ENCODE assay signal across 8 cellular contexts in the genomic region with DNA sequence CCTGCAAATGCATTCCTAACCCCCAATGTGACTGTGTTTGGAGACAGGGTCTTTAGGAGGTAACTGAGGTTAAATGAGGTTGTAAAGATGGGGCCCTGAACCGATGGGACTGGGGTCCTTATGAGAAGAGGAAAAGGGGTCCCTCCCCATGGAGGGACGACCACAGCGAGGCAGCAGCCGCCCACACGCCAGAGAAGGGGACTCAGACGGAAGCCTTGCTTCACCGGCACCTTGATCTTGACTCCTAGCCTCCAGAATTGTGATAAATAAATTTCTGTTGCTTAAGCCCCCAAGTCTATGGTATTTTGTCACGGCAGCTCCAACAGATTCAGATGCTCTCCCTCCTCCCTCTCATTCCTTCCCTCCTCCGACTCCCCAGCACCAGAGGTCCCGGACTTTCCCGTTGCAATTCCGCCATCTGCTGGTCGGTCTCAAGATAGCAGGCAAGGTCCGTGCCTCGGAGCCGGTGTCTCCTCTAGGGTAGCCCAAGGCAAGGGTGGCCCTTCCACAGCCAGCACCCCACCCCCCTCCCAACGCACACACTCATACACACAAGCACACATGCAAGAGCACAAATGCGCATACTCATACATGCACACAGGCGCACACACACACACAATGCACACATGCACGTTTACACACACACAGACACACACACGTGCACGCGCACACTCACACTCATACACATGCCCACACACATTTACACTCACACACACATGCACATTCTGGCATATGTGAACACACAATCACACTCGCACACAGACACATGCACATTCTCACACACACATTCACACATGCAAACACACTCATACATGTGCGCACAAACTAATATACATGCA. TPM values are rescaled to one million over a fixed set of nuclear protein-coding genes. Genes with fewer than 3 reads are reported as not detected.
A peak's percentile ranks its signal among the peaks of the same experiment; 100 is the strongest.
DNase-seq lines count a peak whose midpoint lies in the region; ATAC-seq and TF ChIP-seq lines count a peak whose summit lies in the region.

No MANE protein-coding gene starts in this region.

- POLR2A ChIA-PET in CD4-positive, alpha-beta T cell (lab: Charles Lee), result no interaction called here

- H3K4me1 ChIP-seq in neutrophil (ENCODE audit: control insufficient read depth in 1 of 2, insufficient read depth in 1 of 2, low read depth in 1 of 2, low read length in 1 of 2) (no peaks in the 10 kb centered on the region), upper lobe of right lung (no peaks in the 10 kb centered on the region)

- no peak overlapping the region for H3K27ac Mint-ChIP-seq in CD4-positive, alpha-beta T cell

- no peaks in the 10 kb centered on the region for H3K36me3 ChIP-seq in neutrophil
- H3K36me3 ChIP-seq in upper lobe of right lung, result no peaks in the 10 kb centered on the region

- DNase-seq in CD4-positive, alpha-beta T cell, result peak in 9 of 10 experiments; percentile 9 to 54 (median 16)
- DNase-seq in NCI-H226 (peak; percentile 9), activated T-cell treated with anti-CD3 and anti-CD28 coated beads for 24 hours (ENCODE audit: low read depth) (peak; percentile 44), fibroblast of the conjunctiva (ENCODE audit: low read depth) (peak; percentile 9), upper lobe of right lung (peak; percentile 77), NOMO-1 treated with dmso at 0.1 percent for 144 hours (lab: John Stamatoyannopoulos, UW; ENCODE audit: unreplicated experiment) (no peak)

- peaks cover 49% of the 10 kb centered on the region for H3K27me3 Mint-ChIP-seq in CD4-positive, alpha-beta T cell

- CTCF ChIA-PET in CD4-positive, alpha-beta T cell (lab: Charles Lee), result no interaction called here

- peaks cover 3% of the 10 kb centered on the region for H3K27me3 ChIP-seq in CD4-positive, alpha-beta T cell (ENCODE audit: control insufficient read depth, insufficient read depth, low read length)
- H3K27me3 ChIP-seq in neutrophil (peaks cover 16% of the 10 kb centered on the region), upper lobe of right lung (peaks cover 10% of the 10 kb centered on the region)

- no peak overlapping the region for H3K4me3 Mint-ChIP-seq in CD4-positive, alpha-beta T cell

- no peaks in the 10 kb centered on the region for H3K36me3 Mint-ChIP-seq in CD4-positive, alpha-beta T cell (ENCODE audit: low read depth)

- intact Hi-C loops in CD4-positive, alpha-beta T cell (cut with DNase I, micrococcal nuclease), result no loop called here
- intact Hi-C loops in upper lobe of right lung (cut with DNase I), result no loop called here

- no peak overlapping the region for H3K27ac ChIP-seq in CD4-positive, alpha-beta T cell (ENCODE audit: low read depth, low read length)
- H3K27ac ChIP-seq in neutrophil (no peak overlapping the region), upper lobe of right lung (no peak overlapping the region)

- no peaks in the 10 kb centered on the region for H3K9me3 Mint-ChIP-seq in CD4-positive, alpha-beta T cell

- peak; percentile 63 for TF ChIP-seq CTCF in CD4-positive, alpha-beta T cell (IDR thresholded peaks at IDR 0.05)
- TF ChIP-seq CTCF in neutrophil (IDR thresholded peaks at IDR 0.05) (peak; percentile 17), upper lobe of right lung (IDR thresholded peaks at IDR 0.05) (peak; percentile 73)

- no peaks in the 10 kb centered on the region for H3K9me3 ChIP-seq in CD4-positive, alpha-beta T cell (ENCODE audit: control insufficient read depth, low read length)
- no peaks in the 10 kb centered on the region for H3K9me3 ChIP-seq in neutrophil
- no peaks in the 10 kb centered on the region for H3K9me3 ChIP-seq in upper lobe of right lung

- no peaks in the 10 kb centered on the region for H3K4me1 Mint-ChIP-seq in CD4-positive, alpha-beta T cell (ENCODE audit: low read depth)

- no peak for ATAC-seq in CD4-positive, alpha-beta T cell (ENCODE audit: poor library complexity)
- peak; percentile 56 for ATAC-seq in GM19452 (IDR thresholded peaks at IDR 0.05; ENCODE audit: unreplicated experiment)
- ATAC-seq in upper lobe of right lung, result peak; percentile 76

- H3K4me3 ChIP-seq in neutrophil (ENCODE audit: low read depth in 1 of 2, low read length in 1 of 2) (no peak overlapping the region), upper lobe of right lung (no peak overlapping the region)

RNA-seq across cellular contexts. Expression of a gene that starts 23.1 kb away (rescaled TPM):
- total RNA-seq in CD4-positive, alpha-beta T cell, result not detected
- total RNA-seq in upper lobe of right lung, result not detected

Comparison
In these comparisons a context has a peak if more than half of its experiments do, and no peak if none do; other contexts are left out.
1. CTCF ChIP-seq: peak in every context shown above with its lines; median percentile 73 in upper lobe of right lung; 63 in CD4-positive, alpha-beta T cell; 17 in neutrophil.